Comparison of ENCODE assay signal across 8 cellular contexts in the genomic region with DNA sequence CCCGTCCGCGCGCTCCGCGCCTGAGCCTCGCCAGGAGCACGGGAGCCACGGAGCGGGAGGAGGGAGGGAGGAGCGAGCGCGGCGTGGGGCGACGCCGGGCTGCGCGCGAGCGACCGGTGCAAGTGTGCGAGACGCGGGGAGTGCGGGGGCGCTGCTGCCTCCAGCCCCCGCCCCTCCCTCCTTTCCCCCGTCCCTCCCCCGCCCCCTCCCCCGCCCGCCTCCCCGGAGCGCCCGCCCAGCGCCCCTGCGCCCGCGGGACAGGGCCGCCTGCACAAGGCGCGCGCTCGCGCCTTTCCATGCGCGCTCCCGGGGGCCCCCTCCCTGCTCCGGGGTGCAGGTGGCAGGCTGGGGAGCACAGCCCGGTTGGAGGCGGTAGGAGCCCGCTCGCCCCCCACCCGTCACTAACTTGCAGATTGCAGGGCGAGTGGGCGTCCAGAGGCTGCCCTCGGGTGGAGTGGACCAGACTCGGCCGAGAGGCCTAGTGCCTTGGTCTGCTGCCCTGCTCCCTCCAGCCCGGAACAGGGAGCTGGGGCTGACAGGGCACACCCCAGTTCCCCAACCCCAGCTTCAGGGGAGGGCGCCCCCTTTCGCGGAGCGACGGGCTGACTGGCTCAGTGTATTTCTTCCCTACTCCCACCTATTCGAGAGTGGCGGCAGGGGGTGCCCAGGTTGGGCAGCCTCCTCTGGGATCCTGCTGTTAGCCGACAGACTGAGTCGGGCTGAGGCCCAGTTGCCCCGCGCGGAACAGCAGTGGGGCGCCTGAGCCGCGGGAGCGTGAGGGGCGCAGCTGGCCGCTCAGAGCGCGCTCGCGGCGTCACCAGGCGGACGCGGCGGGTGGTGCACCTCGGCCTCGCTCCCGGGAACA. TPM values are rescaled to one million over a fixed set of nuclear protein-coding genes. Genes with fewer than 3 reads are reported as not detected.
A peak's percentile ranks its signal among the peaks of the same experiment; 100 is the strongest.
DNase-seq lines count a peak whose midpoint lies in the region; FAIRE-seq and TF ChIP-seq lines count a peak whose summit lies in the region.

A gene (minus strand): TSS at position 126 of the 865 bp plus-strand sequence. CDS start 255 bp downstream, outside the sequence.

- H3K4me2 ChIP-seq in SK-N-SH (0 out of 2 replicates have a peak within 1 kb of the TSS, but pooled peaks have one; percentile 47), astrocyte (ENCODE audit: low read length) (peak within 1 kb of the TSS; percentile 45), MM.1S (ENCODE audit: low read depth, low read length) (no peak within 1 kb of the TSS)

- H3K4me3 ChIP-seq in SK-N-SH (ENCODE audit: low read depth in 2 of 2, low read length in 1 of 2), result peak within 1 kb of the TSS; percentile 32 to 57; a peak in 2 of 4 replicates
- no peak within 1 kb of the TSS for H3K4me3 ChIP-seq in astrocyte (ENCODE audit: insufficient read depth, low read depth, low read length)
- H3K4me3 ChIP-seq in MM.1S (ENCODE audit: low read length), result no peak within 1 kb of the TSS

- no peak for FAIRE-seq in astrocyte (lab: Jason Lieb, UNC)

- H3K9me2 ChIP-seq in SK-N-SH, result no peaks in the 10 kb centered on the region
- no peaks in the 10 kb centered on the region for H3K9me2 ChIP-seq in MM.1S (replicated peaks; ENCODE audit: insufficient read depth, low read length)

- H3K36me3 ChIP-seq in SK-N-SH (replicated peaks in 1 of 2; ENCODE audit: control insufficient read depth in 1 of 2, insufficient read depth in 2 of 2, low read length in 1 of 2) (no peaks in the 10 kb centered on the region), astrocyte (ENCODE audit: insufficient read depth, low read length) (no peaks in the 10 kb centered on the region), MM.1S (replicated peaks; ENCODE audit: insufficient read depth, low read length) (no peaks in the 10 kb centered on the region)

- H2AFZ ChIP-seq in SK-N-SH (ENCODE audit: low read depth) (no peak within 1 kb of the TSS), astrocyte (ENCODE audit: low read depth, low read length) (peak within 1 kb of the TSS; percentile 26), MM.1S (ENCODE audit: low read length) (no peak within 1 kb of the TSS)

- peaks cover 80% of the 10 kb centered on the region for H3K27me3 Mint-ChIP-seq in astrocyte (ENCODE audit: low read depth, unreplicated experiment)

- peak; percentile 41 for DNase-seq in GM10248 (ENCODE audit: extremely low spot score)
- DNase-seq in SK-N-SH, result peak; percentile 91
- DNase-seq in astrocyte (ENCODE audit: low read depth), result no peak
- DNase-seq in islet precursor cell, result peak; percentile 77
- peak; percentile 51 to 64 for DNase-seq in stimulated activated CD4-positive, alpha-beta T cell treated with anti-CD3 and anti-CD28 coated beads, Interleukin-2, amount 100 ng/mL, for 48 hours
- no peak for DNase-seq in NCI-H510A (lab: John Stamatoyannopoulos, UW)
- no peak for DNase-seq in NCI-H187 treated with DMSO at 0.1 percent for 48 hours (lab: John Stamatoyannopoulos, UW)
- DNase-seq in MM.1S, result no peak

- H3K9me3 Mint-ChIP-seq in astrocyte (ENCODE audit: unreplicated experiment), result peaks cover 6% of the 10 kb centered on the region

- WGBS in SK-N-SH (ENCODE audit: low lambda C conversion rate), result 0% methylated on average over 7 of the region's 90 CpGs

- no peak within 1 kb of the TSS for H3K27ac Mint-ChIP-seq in astrocyte (ENCODE audit: unreplicated experiment)

- H3K9me3 ChIP-seq in SK-N-SH (no peaks in the 10 kb centered on the region), astrocyte (ENCODE audit: insufficient read depth, low read depth, low read length) (peaks cover 4% of the 10 kb centered on the region), MM.1S (replicated peaks; ENCODE audit: insufficient read depth, low read length) (no peaks in the 10 kb centered on the region)

- H3K9ac ChIP-seq in SK-N-SH (no peak within 1 kb of the TSS), astrocyte (ENCODE audit: low read length) (no peak within 1 kb of the TSS), MM.1S (ENCODE audit: low read length) (no peak within 1 kb of the TSS)

- CTCF ChIA-PET in GM10248 (lab: Yijun Ruan, JAX) (interaction anchor here (6.3 kb wide), 1 partner anchor 223 kb away, joined by 41 read pairs; no protein-coding TSS in a partner anchor), SK-N-SH (lab: Yijun Ruan, JAX) (interaction anchor here (0.6 to 18.8 kb wide), 78 partner anchors 9 to 1919 kb away, joined by 3 to 979 read pairs (median 4); no protein-coding TSS in a partner anchor)

- H3K4me1 ChIP-seq in SK-N-SH (ENCODE audit: control insufficient read depth in 1 of 2, insufficient read depth in 2 of 2, low read depth in 1 of 2, low read length in 1 of 2) (peaks cover 0 to 16% of the 10 kb centered on the region in 2 experiments; a peak in 1 of 4 replicates), astrocyte (ENCODE audit: insufficient read depth, low read length) (no peaks in the 10 kb centered on the region), MM.1S (ENCODE audit: low read length) (no peaks in the 10 kb centered on the region)

- TF ChIP-seq EP300 in SK-N-SH (IDR thresholded peaks at IDR 0.05; ENCODE audit: borderline replicate concordance in 1 of 2, low read depth in 1 of 2, low read length in 1 of 2), result no peak

- H3K79me2 ChIP-seq in SK-N-SH (ENCODE audit: insufficient read depth) (no peaks in the 10 kb centered on the region), astrocyte (ENCODE audit: insufficient read depth, low read length) (no peaks in the 10 kb centered on the region), MM.1S (ENCODE audit: low read length) (no peaks in the 10 kb centered on the region)

- H3K27me3 ChIP-seq in SK-N-SH (ENCODE audit: insufficient read depth) (peaks cover 34% of the 10 kb centered on the region), astrocyte (ENCODE audit: insufficient read depth, low read length) (peaks cover 70% of the 10 kb centered on the region), MM.1S (replicated peaks; ENCODE audit: insufficient read depth, low read length) (peaks cover 57% of the 10 kb centered on the region)

- H3K27ac ChIP-seq in SK-N-SH (ENCODE audit: low read depth in 2 of 2, low read length in 1 of 2) (no peak within 1 kb of the TSS), astrocyte (ENCODE audit: low read depth, low read length) (no peak within 1 kb of the TSS), MM.1S (ENCODE audit: low read length) (no peak within 1 kb of the TSS)

- H3F3A ChIP-seq in SK-N-SH (replicated peaks; ENCODE audit: insufficient read depth) (no peaks in the 10 kb centered on the region), MM.1S (ENCODE audit: insufficient read depth, low read length) (no peaks in the 10 kb centered on the region)

- POLR2A ChIA-PET in GM10248 (lab: Yijun Ruan, JAX) (no interaction called here), SK-N-SH (lab: Yijun Ruan, JAX) (no interaction called here)

- H3K36me3 Mint-ChIP-seq in astrocyte (ENCODE audit: low read depth, unreplicated experiment), result peaks cover 2% of the 10 kb centered on the region

- H4K20me1 ChIP-seq in SK-N-SH (ENCODE audit: insufficient read depth) (no peaks in the 10 kb centered on the region), astrocyte (ENCODE audit: insufficient read depth, low read length) (no peaks in the 10 kb centered on the region), MM.1S (ENCODE audit: insufficient read depth, low read length) (no peaks in the 10 kb centered on the region)

- TF ChIP-seq CTCF in GM10248 (IDR thresholded peaks at IDR 0.05; ENCODE audit: control extremely low read depth, extremely low read depth, low read depth, missing control alignments), result peak; percentile 22
- peak; percentile 53 for TF ChIP-seq CTCF in SK-N-SH (IDR thresholded peaks at IDR 0.05)
- peak; percentile 30 for TF ChIP-seq CTCF in astrocyte (IDR thresholded peaks at IDR 0.05; ENCODE audit: insufficient read depth, low read depth, low read length)
- TF ChIP-seq CTCF in MM.1S (IDR thresholded peaks at IDR 0.05; ENCODE audit: low read length), result no peak

- peak within 1 kb of the TSS; percentile 66 for H3K4me3 Mint-ChIP-seq in astrocyte (ENCODE audit: unreplicated experiment)

- peak; percentile 80 for TF ChIP-seq RAD21 in SK-N-SH (IDR thresholded peaks at IDR 0.05; ENCODE audit: low read length)

- no peaks in the 10 kb centered on the region for H3K4me1 Mint-ChIP-seq in astrocyte (ENCODE audit: low read depth, unreplicated experiment)

TF ChIP-seq in SK-N-SH, 30 proteins besides CTCF, POLR2A, EP300 and RAD21:
- TF ChIP-seq CHD2 (IDR thresholded peaks at IDR 0.05; ENCODE audit: low read length, partially characterized antibody), result no peak
- no peak for TF ChIP-seq YY1 (IDR thresholded peaks at IDR 0.05; ENCODE audit: low read depth)
- no peak for TF ChIP-seq JUND (IDR thresholded peaks at IDR 0.05)
- TF ChIP-seq GABPA (IDR thresholded peaks at IDR 0.05; ENCODE audit: low read depth), result no peak
- peak; percentile 63 for TF ChIP-seq SMC3 (IDR thresholded peaks at IDR 0.05; ENCODE audit: low read depth, low read length)
- no peak for TF ChIP-seq MEF2A (IDR thresholded peaks at IDR 0.05; ENCODE audit: borderline replicate concordance, low read depth)

RNA-seq across cellular contexts. Expression of the gene that starts here (rescaled TPM):
- polyA plus RNA-seq in SK-N-SH (2012; rRNA removed), result not detected in 2 replicates
- polyA plus RNA-seq in SK-N-SH (2012; cell fraction: cytosol; rRNA removed), result not detected in 2 replicates
- polyA plus RNA-seq in SK-N-SH (2012; cell fraction: nucleus; rRNA removed), result not detected in 2 replicates
- 0.46 and 1.7 TPM in 2 replicates for total RNA-seq in astrocyte

Comparison
In these comparisons a context has a peak if more than half of its experiments do, and no peak if none do; other contexts are left out.
1. Peak in DNase-seq, H3K4me3 ChIP-seq and H3K4me2 ChIP-seq in SK-N-SH; RNA of the gene not detected or under 1 TPM.
2. DNase-seq: peak in GM10248 (single experiment), islet precursor cell (single experiment) and stimulated activated CD4-positive, alpha-beta T cell treated with anti-CD3 and anti-CD28 coated beads, Interleukin-2, amount 100 ng/mL, for 48 hours (2 of 2); none in astrocyte (single experiment), NCI-H510A (single experiment), NCI-H187 treated with DMSO at 0.1 percent for 48 hours (single experiment) and MM.1S (single experiment).